ENCODE assay signal across 1 cellular context in genomic region chr1:11847667-11848445, GRCh38.
TF ChIP-seq lines count a peak whose summit lies in the region.

Gene NPPA (minus strand): TSS chr1:11847783. CDS start chr1:11847684, 99 bp downstream.

TF ChIP-seq in SK-N-SH treated with all-trans-retinoic acid at 6 μM for 48 hours, 23 proteins besides CTCF, POLR2A, EP300 and RAD21 (continued from another document):
- TF ChIP-seq POU6F1 (CRISPR knock-in tag; IDR thresholded peaks at IDR 0.05; ENCODE audit: borderline replicate concordance, low read depth) (no peak), GLIS3 (CRISPR knock-in tag; IDR thresholded peaks at IDR 0.05) (no peak), ISL1 (CRISPR knock-in tag; IDR thresholded peaks at IDR 0.05) (no peak), TCF4 (CRISPR knock-in tag; IDR thresholded peaks at IDR 0.05; ENCODE audit: borderline replicate concordance) (peak; percentile 68; the same call in 1 of the 2 replicates), TOX (CRISPR knock-in tag; IDR thresholded peaks at IDR 0.05; ENCODE audit: borderline replicate concordance) (no peak), TSHZ2 (CRISPR knock-in tag; IDR thresholded peaks at IDR 0.05) (peak; percentile 54; the same call in 1 of the 2 replicates), ESRRG (CRISPR knock-in tag; IDR thresholded peaks at IDR 0.05) (no peak), ZNF8 (CRISPR knock-in tag; IDR thresholded peaks at IDR 0.05) (no peak), RARB (CRISPR knock-in tag; IDR thresholded peaks at IDR 0.05) (no peak), SNAI2 (CRISPR knock-in tag; IDR thresholded peaks at IDR 0.05) (no peak)
